10 cellular contexts compared by ENCODE assay signal in genomic region chr11:48034926-48035876, GRCh38. TPM values are rescaled to one million over a fixed set of nuclear protein-coding genes. Genes with fewer than 3 reads are reported as not detected.
DNase-seq lines count a peak whose midpoint lies in the region; ATAC-seq, FAIRE-seq and TF ChIP-seq lines count a peak whose summit lies in the region.
"Had no signal": no experiment of that assay in that cellular context is flagged by ENCODE, and none has a peak within 500 bp of the region (broad histone marks: within the 10 kb centered on the region; RNA-seq: fewer than 3 reads in every experiment).

No MANE protein-coding gene starts in this region.

- H3K27ac Mint-ChIP-seq in nephron, result peak overlapping the region; percentile 30 to 67 (median 50)

- peaks cover 0 to 7% of the 10 kb centered on the region in 2 experiments; a peak in 1 of 4 replicates for H3K79me2 ChIP-seq in H1 (ENCODE audit: control insufficient read depth in 1 of 2, insufficient read depth in 2 of 2, low read length in 2 of 2)

- no peak overlapping the region for H2BK15ac ChIP-seq in H1 (ENCODE audit: low read length)

- H3K14ac ChIP-seq in H1 (ENCODE audit: insufficient read length), result no peak overlapping the region

- TF ChIP-seq EP300 in H1 (IDR thresholded peaks at IDR 0.05; ENCODE audit: borderline replicate concordance in 1 of 2, low read depth in 2 of 2, low read length in 2 of 2), result no peak

- no peak for TF ChIP-seq POLR2A in H1 (IDR thresholded peaks at IDR 0.05; ENCODE audit: control extremely low read depth in 1 of 2, low read depth in 2 of 2, low read length in 2 of 2)

- no peak overlapping the region for H4K5ac ChIP-seq in H1 (ENCODE audit: insufficient read length, low read depth, low read length)

- no peaks in the 10 kb centered on the region for H3K9me3 Mint-ChIP-seq in nephron

- no peak overlapping the region for H3K27ac ChIP-seq in H1 (ENCODE audit: low read depth, low read length)

- H3K4me3 Mint-ChIP-seq in nephron, result no peak overlapping the region

- no peaks in the 10 kb centered on the region for H3K27me3 ChIP-seq in H1 (replicated peaks in 1 of 4; ENCODE audit: control insufficient read depth in 3 of 4, extremely low read depth in 1 of 4, insufficient read depth in 3 of 4, low read length in 3 of 4)

- CTCF ChIA-PET in H1 (lab: Charles Lee; ENCODE audit: partially characterized antibody), result interaction anchor here (0.8 to 2.5 kb wide), 5 partner anchors 8 to 73 kb away, joined by 3 to 7 read pairs (median 3); no protein-coding TSS in a partner anchor

- no peak overlapping the region for H3K9ac ChIP-seq in H1 (replicated peaks in 1 of 4; ENCODE audit: extremely low read depth in 1 of 4, low read depth in 3 of 4, low read length in 3 of 4)

- no peaks in the 10 kb centered on the region for H3K36me3 Mint-ChIP-seq in nephron (ENCODE audit: low read depth)

- H3K4me1 ChIP-seq in H1 (replicated peaks in 1 of 4; ENCODE audit: control insufficient read depth in 3 of 4, insufficient read depth in 4 of 4, low read length in 3 of 4), result peaks cover 2 to 12% (median 9%) of the 10 kb centered on the region in 4 experiments

- H3K18ac ChIP-seq in H1 (ENCODE audit: extremely low read depth, low read length), result no peak overlapping the region

- no peak for FAIRE-seq in H1 (lab: Jason Lieb, UNC)

- H3K27me3 Mint-ChIP-seq in nephron (ENCODE audit: low read depth), result no peaks in the 10 kb centered on the region

- peak; percentile 21 for DNase-seq in AG20443 (ENCODE audit: low spot score)
- peak; percentile 60 for DNase-seq in NCI-H2171 (lab: John Stamatoyannopoulos, UW)
- DNase-seq in H1 (ENCODE audit: low read depth in 1 of 2, low spot score in 2 of 2), result no peak
- DNase-seq in NCI-H187 (lab: John Stamatoyannopoulos, UW), result no peak
- DNase-seq in SKM-1 (lab: John Stamatoyannopoulos, UW; ENCODE audit: unreplicated experiment), result no peak
- DNase-seq: activated CD8-positive, alpha-beta memory T cell treated with anti-CD3 and anti-CD28 coated beads, Interleukin-2, amount 50 U/mL, for 4 hours; effector CD8-positive, alpha-beta T cell had no signal

- H2BK12ac ChIP-seq in H1 (ENCODE audit: low read depth, low read length), result no peak overlapping the region

- no peak for TF ChIP-seq RAD21 in H1 (IDR thresholded peaks at IDR 0.05 in 1 of 2, conservative IDR thresholded peaks at IDR 0.05 in 1 of 2; ENCODE audit: low read depth in 2 of 2, low read length in 2 of 2)

- no peak overlapping the region for H2AFZ ChIP-seq in H1 (ENCODE audit: low read length)

- peaks cover 3% of the 10 kb centered on the region for H3K79me1 ChIP-seq in H1 (ENCODE audit: low read depth, low read length)

- TF ChIP-seq CTCF in H1 (IDR thresholded peaks at IDR 0.05; ENCODE audit: control extremely low read depth in 1 of 3, insufficient read depth in 1 of 3, low read depth in 1 of 3, low read length in 3 of 3), result no peak
- TF ChIP-seq CTCF in nephron (IDR thresholded peaks at IDR 0.05; ENCODE audit: unreplicated experiment in 3 of 3), result no peak

- H4K8ac ChIP-seq in H1 (ENCODE audit: extremely low read depth, insufficient read depth, low read length), result no peak overlapping the region

- peak overlapping the region; percentile 77; the same call in 1 of the 2 replicates for H2AK5ac ChIP-seq in H1 (ENCODE audit: low read depth, low read length)

- no peak for ATAC-seq in GM21515 (IDR thresholded peaks at IDR 0.05; ENCODE audit: unreplicated experiment)
- ATAC-seq in HG02588 (IDR thresholded peaks at IDR 0.05; ENCODE audit: unreplicated experiment), result no peak

- no peak overlapping the region for H2BK120ac ChIP-seq in H1 (replicated peaks; ENCODE audit: low read depth, low read length)

- no peaks in the 10 kb centered on the region for H3K36me3 ChIP-seq in H1 (ENCODE audit: control insufficient read depth in 2 of 4, insufficient read depth in 4 of 4, low read length in 3 of 4)

- no peaks in the 10 kb centered on the region for H3K9me3 ChIP-seq in H1 (ENCODE audit: insufficient read depth in 2 of 2, low read depth in 1 of 2, low read length in 1 of 2)

- H4K91ac ChIP-seq in H1 (replicated peaks; ENCODE audit: insufficient read length, low read length), result peak overlapping the region; percentile 68

- H4K20me1 ChIP-seq in H1 (replicated peaks in 1 of 2; ENCODE audit: control insufficient read depth in 1 of 2, insufficient read depth in 2 of 2, low read length in 2 of 2), result peaks cover 0 to 3% of the 10 kb centered on the region in 2 experiments

- H3K23ac ChIP-seq in H1 (ENCODE audit: insufficient read length), result no peak overlapping the region

- H3K23me2 ChIP-seq in H1 (ENCODE audit: low read depth, low read length), result no peaks in the 10 kb centered on the region

- no peak overlapping the region for H3K4ac ChIP-seq in H1 (replicated peaks; ENCODE audit: insufficient read length, low read depth, low read length)

- H2BK20ac ChIP-seq in H1 (ENCODE audit: low read length), result no peak overlapping the region

- POLR2A ChIA-PET in H1 (lab: Charles Lee; ENCODE audit: partially characterized antibody), result interaction anchor here (0.6 kb wide), 1 partner anchor 9 kb away, joined by 3 read pairs; no protein-coding TSS in a partner anchor

- no peak overlapping the region for H3K4me3 ChIP-seq in H1 (ENCODE audit: extremely low read depth in 1 of 4, insufficient read depth in 2 of 4, low read depth in 3 of 4, low read length in 4 of 4)

- H3K56ac ChIP-seq in H1 (replicated peaks; ENCODE audit: insufficient read length, low read depth, low read length), result no peak overlapping the region

- 91% methylated on average over 14 of the region's 14 CpGs; no CpG with 5 or more reads in 1 of the 2 experiments for WGBS in H1 (ENCODE audit: extremely low coverage in 1 of 2, insufficient coverage in 1 of 2, insufficient read length in 1 of 2, insufficient replicate concordance in 2 of 2, low coverage in 1 of 2, low lambda C conversion rate in 2 of 2, missing lambda C conversion rate in 1 of 2), 2 experiments

- no peak overlapping the region for H3K4me2 ChIP-seq in H1 (ENCODE audit: insufficient read depth in 1 of 2, low read depth in 2 of 2, low read length in 2 of 2)

- 0 out of 2 replicates have a peak overlapping the region, but pooled peaks have one; percentile 49 for H2BK5ac ChIP-seq in H1 (ENCODE audit: low read depth, low read length)

- H3K4me1 Mint-ChIP-seq in nephron, result peaks cover 46% of the 10 kb centered on the region

TF ChIP-seq in H1, 55 proteins besides CTCF, POLR2A, EP300 and RAD21:
- TF ChIP-seq CTBP2 (IDR thresholded peaks at IDR 0.05; ENCODE audit: borderline replicate concordance, insufficient read depth, insufficient read length, low read length) (no peak), RNF2 (IDR thresholded peaks at IDR 0.05; ENCODE audit: borderline replicate concordance, low read depth, low read length, missing control alignments, poor library complexity, severe bottlenecking) (no peak), ASH2L (IDR thresholded peaks at IDR 0.05; ENCODE audit: low read length) (no peak), CREB1 (IDR thresholded peaks at IDR 0.05) (no peak), YY1 (IDR thresholded peaks at IDR 0.05; ENCODE audit: low read depth, low read length) (no peak), KDM1A (IDR thresholded peaks at IDR 0.05; ENCODE audit: borderline replicate concordance, low read length) (no peak), JUN (IDR thresholded peaks at IDR 0.05; ENCODE audit: low read depth, low read length) (no peak), POLR2AphosphoS5 (IDR thresholded peaks at IDR 0.05; ENCODE audit: low read depth, low read length) (no peak), HDAC2 (IDR thresholded peaks at IDR 0.05; ENCODE audit: borderline replicate concordance in 1 of 2, low read depth in 2 of 2, low read length in 2 of 2) (no peak), CHD2 (IDR thresholded peaks at IDR 0.05; ENCODE audit: low read length) (no peak)

RNA-seq across cellular contexts. Expression of gene PTPRJ, which starts 54.8 kb away (rescaled TPM):
- total RNA-seq in H1 (2021; fragmentation: NEBNext Ultra II Directional; extraction: Animal tissue kit (Norgen Biotek cat#: 25700)), result 21.6 and 22.6 TPM in 2 replicates
- 4.2 and 4.4 TPM in 2 replicates for polyA plus RNA-seq in H1 (2011; rRNA removed)
- 4.9 TPM for polyA plus RNA-seq in H1 (2011; cell fraction: cytosol; rRNA removed)
- polyA plus RNA-seq in H1 (2011; cell fraction: nucleus; rRNA removed), result 6.3 TPM
- polyA plus RNA-seq in H1 (2012, experiment 1 of 2), result 8.3 to 11.1 TPM (median 9.2 TPM) in 4 replicates
- polyA plus RNA-seq in H1 (2012, experiment 2 of 2), result 2.5 TPM
- polyA plus RNA-seq in H1 (2013, experiment 1 of 2), result 13.2 TPM
- polyA plus RNA-seq in H1 (2013, experiment 2 of 2), result 14.0 TPM
- polyA minus RNA-seq in H1 (2011; rRNA and poly(A)+ RNA removed), result 9.0 and 9.8 TPM in 2 replicates
- polyA minus RNA-seq in H1 (2011; cell fraction: cytosol; rRNA and poly(A)+ RNA removed), result 8.5 TPM
- polyA minus RNA-seq in H1 (2011; cell fraction: nucleus; rRNA and poly(A)+ RNA removed), result 7.9 TPM

Comparison
In these comparisons a context has a peak if more than half of its experiments do, and no peak if none do; other contexts are left out.
1. DNase-seq: peak in AG20443 (single experiment) and NCI-H2171 (single experiment); none in H1 (0 of 2), NCI-H187 (0 of 2) and SKM-1 (single experiment).